In genomic region chr12:29110506-29111442, GRCh38 we compare ENCODE assay signal across 13 cellular contexts. TPM values are rescaled to one million over a fixed set of nuclear protein-coding genes. Genes with fewer than 3 reads are reported as not detected.
DNase-seq lines count a peak whose midpoint lies in the region; ATAC-seq lines count a peak whose summit lies in the region.
"Had no signal": no experiment of that assay in that cellular context is flagged by ENCODE, and none has a peak within 500 bp of the region (broad histone marks: within the 10 kb centered on the region; RNA-seq: fewer than 3 reads in every experiment).

No MANE protein-coding gene starts in this region.

- DNase-seq in activated naive CD4-positive, alpha-beta T cell treated with Interleukin-2 at 50 U/mL for 16 hours: no peak
- no peak for DNase-seq in activated CD4-positive, CD25-positive, alpha-beta regulatory T cell treated with anti-CD3 and anti-CD28 coated beads, Interleukin-2, amount 50 U/mL, for 72 hours
- no peak for DNase-seq in central memory CD4-positive, alpha-beta T cell
- no peak for DNase-seq in dermis blood vessel endothelial cell
- DNase-seq: activated CD4-positive, alpha-beta memory T cell treated with anti-CD3 and anti-CD28 coated beads, Interleukin-2, amount 10 ng/mL, durations not matched to agents 7 days and 5 days; activated naive CD4-positive, alpha-beta T cell; CD8-positive, alpha-beta T cell; NCI-H2227 treated with DMSO at 0.1 percent for 48 hours; psoas muscle; tibial artery had no signal

- ATAC-seq in GM19438 (IDR thresholded peaks at IDR 0.05; ENCODE audit: low read depth, unreplicated experiment) (peak; percentile 87), HG02884 (IDR thresholded peaks at IDR 0.05; ENCODE audit: unreplicated experiment) (peak; percentile 54), HG03571 (IDR thresholded peaks at IDR 0.05; ENCODE audit: unreplicated experiment) (peak; percentile 73)
- ATAC-seq: CD8-positive, alpha-beta T cell; psoas muscle had no signal

RNA-seq across cellular contexts. Expression of gene FAR2, which starts 38.3 kb away (rescaled TPM):
- total RNA-seq in dermis blood vessel endothelial cell: 43.7 and 61.9 TPM in 2 replicates
